Comparison of ENCODE assay signal across 2 cellular contexts in the genomic region with DNA sequence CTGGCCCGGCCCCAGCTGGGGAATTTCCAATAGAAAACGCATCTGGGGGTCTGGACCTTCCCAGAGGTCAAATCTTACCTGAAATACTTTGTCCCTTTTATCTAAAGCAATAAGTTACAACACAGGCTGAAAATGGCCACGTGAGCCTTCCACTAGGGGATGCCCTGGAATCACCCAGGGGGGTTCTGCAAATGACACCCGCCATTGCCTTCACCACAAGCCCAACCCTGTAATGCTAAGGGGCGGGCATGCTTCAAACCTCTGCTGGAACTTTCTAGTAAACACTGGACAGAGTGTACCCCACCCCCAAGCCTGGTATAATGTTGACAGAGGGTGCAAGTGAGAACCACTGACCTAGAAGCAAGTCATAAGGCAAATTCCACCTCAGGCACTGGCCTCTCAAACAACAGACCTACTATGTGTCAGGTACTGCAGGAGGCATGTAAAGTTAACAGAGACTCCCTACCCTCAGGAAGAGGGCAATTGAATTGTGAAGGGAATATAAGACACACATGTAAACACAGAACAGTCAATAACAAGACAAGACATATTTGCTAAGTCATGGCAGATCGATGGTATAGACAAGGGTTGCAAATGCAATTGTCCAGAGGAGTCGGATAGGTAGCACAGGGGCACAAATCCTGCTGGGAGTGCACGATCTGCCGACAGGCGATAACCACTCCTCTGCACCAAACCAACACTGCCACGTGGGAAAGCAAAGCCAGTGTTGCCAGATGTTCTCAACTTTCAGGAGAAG.
TF ChIP-seq lines count a peak whose summit lies in the region.

No MANE protein-coding gene starts in this region.

TF ChIP-seq in HEK293, 187 proteins besides CTCF, POLR2A, EP300 and RAD21:
- no peak for TF ChIP-seq ZNF549 (tag by site-specific recombination; IDR thresholded peaks at IDR 0.05)
- TF ChIP-seq, protein P1, sequence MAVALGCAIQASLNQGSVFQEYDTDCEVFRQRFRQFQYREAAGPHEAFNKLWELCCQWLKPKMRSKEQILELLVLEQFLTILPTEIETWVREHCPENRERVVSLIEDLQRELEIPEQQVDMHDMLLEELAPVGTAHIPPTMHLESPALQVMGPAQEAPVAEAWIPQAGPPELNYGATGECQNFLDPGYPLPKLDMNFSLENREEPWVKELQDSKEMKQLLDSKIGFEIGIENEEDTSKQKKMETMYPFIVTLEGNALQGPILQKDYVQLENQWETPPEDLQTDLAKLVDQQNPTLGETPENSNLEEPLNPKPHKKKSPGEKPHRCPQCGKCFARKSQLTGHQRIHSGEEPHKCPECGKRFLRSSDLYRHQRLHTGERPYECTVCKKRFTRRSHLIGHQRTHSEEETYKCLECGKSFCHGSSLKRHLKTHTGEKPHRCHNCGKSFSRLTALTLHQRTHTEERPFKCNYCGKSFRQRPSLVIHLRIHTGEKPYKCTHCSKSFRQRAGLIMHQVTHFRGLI (tag by site-specific recombination; IDR thresholded peaks at IDR 0.05): peak; percentile 96
TF ChIP-seq in HEK293: peak in this region for 1.

TF ChIP-seq in GM12878, 131 proteins besides CTCF, POLR2A, EP300 and RAD21:
- TF ChIP-seq POU2F2 (IDR thresholded peaks at IDR 0.05; ENCODE audit: borderline replicate concordance, low read depth, low read length) (no peak), YY1 (IDR thresholded peaks at IDR 0.05; ENCODE audit: low read depth, low read length) (0 out of 2 replicates have a peak, but pooled peaks have one; percentile 41), DPF2 (IDR thresholded peaks at IDR 0.05) (peak; percentile 51; the same call in 1 of the 2 replicates), TAF1 (IDR thresholded peaks at IDR 0.05; ENCODE audit: borderline replicate concordance, low read depth, low read length) (no peak)
